In genomic region chr6:63352587-63353281, GRCh38 we compare ENCODE assay signal across 7 cellular contexts. TPM values are rescaled to one million over a fixed set of nuclear protein-coding genes. Genes with fewer than 3 reads are reported as not detected.
A peak's percentile ranks its signal among the peaks of the same experiment; 100 is the strongest.
DNase-seq lines count a peak whose midpoint lies in the region; ATAC-seq and TF ChIP-seq lines count a peak whose summit lies in the region.

No MANE protein-coding gene starts in this region.

- TF ChIP-seq CTCF in RWPE2 (IDR thresholded peaks at IDR 0.05; ENCODE audit: poor library complexity, severe bottlenecking) (peak; percentile 79), fibroblast of the aortic adventitia (IDR thresholded peaks at IDR 0.05; ENCODE audit: insufficient read depth, low read length) (peak; percentile 84), vagina (IDR thresholded peaks at IDR 0.05) (no peak)

- no peaks in the 10 kb centered on the region for H3K79me1 ChIP-seq in trophoblast cell (ENCODE audit: low read length)

- H3K36me3 ChIP-seq in RWPE2 (ENCODE audit: low read depth): no peaks in the 10 kb centered on the region
- H3K36me3 ChIP-seq in trophoblast cell (ENCODE audit: control insufficient read depth in 1 of 2, insufficient read depth in 2 of 2, low read length in 2 of 2): no peaks in the 10 kb centered on the region
- H3K36me3 ChIP-seq in vagina: no peaks in the 10 kb centered on the region

- H3K9me3 ChIP-seq in RWPE2 (ENCODE audit: severe bottlenecking): no peaks in the 10 kb centered on the region
- H3K9me3 ChIP-seq in trophoblast cell (ENCODE audit: insufficient read depth, low read depth, low read length): no peaks in the 10 kb centered on the region
- H3K9me3 ChIP-seq in vagina: no peaks in the 10 kb centered on the region

- no peaks in the 10 kb centered on the region for H3K79me2 ChIP-seq in trophoblast cell (ENCODE audit: control insufficient read depth, insufficient read depth, low read length, poor library complexity)

- no peaks in the 10 kb centered on the region for H3K27me3 ChIP-seq in RWPE2 (ENCODE audit: insufficient read depth, poor library complexity, severe bottlenecking)
- no peaks in the 10 kb centered on the region for H3K27me3 ChIP-seq in trophoblast cell (ENCODE audit: insufficient read depth, low read length)
- H3K27me3 ChIP-seq in vagina: no peaks in the 10 kb centered on the region

- no CpG with 5 or more reads among the region's 6 CpGs for WGBS in trophoblast cell (ENCODE audit: extremely low coverage, insufficient coverage, insufficient read length)

- H2BK12ac ChIP-seq in trophoblast cell (ENCODE audit: low read length): no peak overlapping the region

- H3K4me2 ChIP-seq in trophoblast cell (ENCODE audit: low read length): no peak overlapping the region

- no peak overlapping the region for H2BK5ac ChIP-seq in trophoblast cell (ENCODE audit: low read depth, low read length, poor library complexity)

- H2AFZ ChIP-seq in trophoblast cell (ENCODE audit: insufficient read depth, low read length, poor library complexity): no peak overlapping the region

- no peak overlapping the region for H3K23ac ChIP-seq in trophoblast cell (ENCODE audit: low read length)

- DNase-seq in GDM1 (lab: John Stamatoyannopoulos, UW) (peak; percentile 37), GM19240 (ENCODE audit: insufficient read length, low spot score) (peak; percentile 44), RWPE2 (ENCODE audit: low spot score) (no peak), fibroblast of the aortic adventitia (ENCODE audit: low read depth) (peak; percentile 73), trophoblast cell (peak; percentile 17 to 37), vagina (ENCODE audit: extremely low spot score in 2 of 2) (no peak)

- H2AK5ac ChIP-seq in trophoblast cell (ENCODE audit: low read length): no peak overlapping the region

- no peak for TF ChIP-seq POLR2A in vagina (IDR thresholded peaks at IDR 0.05)

- H3K4ac ChIP-seq in trophoblast cell (ENCODE audit: low read depth, low read length): no peak overlapping the region

- peak; percentile 83 for ATAC-seq in HG03139 (IDR thresholded peaks at IDR 0.05; ENCODE audit: unreplicated experiment)
- peak; percentile 79 for ATAC-seq in RWPE2 (ENCODE audit: low read depth)

- no peak overlapping the region for H4K8ac ChIP-seq in trophoblast cell (ENCODE audit: low read depth, low read length)

- intact Hi-C loops in vagina (cut with DNase I): no loop called here

- no peak overlapping the region for H3K18ac ChIP-seq in trophoblast cell (ENCODE audit: low read length)

- H3K4me1 ChIP-seq in RWPE2 (ENCODE audit: insufficient read depth, poor library complexity, severe bottlenecking) (peaks cover 7% of the 10 kb centered on the region), trophoblast cell (ENCODE audit: control insufficient read depth in 1 of 2, insufficient read depth in 2 of 2, low read length in 2 of 2) (peaks cover 0 to 4% of the 10 kb centered on the region in 2 experiments), vagina (no peaks in the 10 kb centered on the region)

- no peak overlapping the region for H3K9ac ChIP-seq in trophoblast cell (ENCODE audit: low read length)

- H3K4me3 ChIP-seq in RWPE2 (ENCODE audit: severe bottlenecking) (no peak overlapping the region), fibroblast of the aortic adventitia (ENCODE audit: low read depth, low read length) (no peak overlapping the region), trophoblast cell (ENCODE audit: low read depth, low read length) (no peak overlapping the region), vagina (no peak overlapping the region)

- no peak overlapping the region for H3K14ac ChIP-seq in trophoblast cell (ENCODE audit: low read length)

- H2BK120ac ChIP-seq in trophoblast cell (ENCODE audit: insufficient read depth, low read length, poor library complexity): no peak overlapping the region

- H4K12ac ChIP-seq in trophoblast cell (ENCODE audit: low read depth, low read length): no peak overlapping the region

- no peak overlapping the region for H4K91ac ChIP-seq in trophoblast cell (ENCODE audit: low read depth, low read length)

- no peak overlapping the region for H3K27ac ChIP-seq in RWPE2 (ENCODE audit: poor library complexity, severe bottlenecking)
- no peak overlapping the region for H3K27ac ChIP-seq in trophoblast cell (ENCODE audit: low read depth, low read length)
- no peak overlapping the region for H3K27ac ChIP-seq in vagina

RNA-seq across cellular contexts. Expression of gene LGSN, which starts 33.0 kb away (rescaled TPM):
- not detected in 2 replicates for total RNA-seq in fibroblast of the aortic adventitia (ENCODE audit: low replicate concordance)
- 0.05 and 0.11 TPM in 2 replicates for polyA plus RNA-seq in trophoblast cell (2013)
- not detected for total RNA-seq in vagina

Comparison
In these comparisons a context has a peak if more than half of its experiments do, and no peak if none do; other contexts are left out.
1. DNase-seq: peak in GDM1 (single experiment), GM19240 (single experiment), fibroblast of the aortic adventitia (single experiment) and trophoblast cell (2 of 2); none in RWPE2 (single experiment) and vagina (0 of 2).
2. CTCF ChIP-seq: peak in RWPE2 (single experiment) and fibroblast of the aortic adventitia (single experiment); none in vagina (0 of 3).